ENCODE assay signal across 26 cellular contexts in the genomic region with DNA sequence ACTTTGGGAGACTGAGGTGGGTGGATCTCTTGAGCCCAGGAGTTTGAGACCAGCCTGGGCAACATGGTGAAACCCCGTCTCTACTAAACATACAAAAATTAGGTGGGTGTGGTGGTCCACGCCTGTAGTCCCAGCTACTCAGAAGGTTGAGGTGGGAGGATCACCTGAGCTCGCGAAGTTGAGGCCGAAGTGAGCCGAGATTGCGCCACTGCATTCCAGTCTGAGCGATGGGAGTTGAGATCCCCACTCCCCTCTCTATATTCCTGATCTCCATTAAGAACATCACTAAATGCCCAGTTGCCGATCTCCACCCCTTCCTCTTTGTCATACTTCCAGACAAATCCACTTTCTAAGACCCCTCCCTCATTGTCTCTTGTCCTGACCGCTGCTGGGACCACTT.
"Had no signal": no experiment of that assay in that cellular context is flagged by ENCODE, and none has a peak within 500 bp of the region (broad histone marks: within the 10 kb centered on the region; RNA-seq: fewer than 3 reads in every experiment).

No MANE protein-coding gene starts in this region.

- DNase-seq: activated CD4-positive, alpha-beta T cell treated with anti-CD3 and anti-CD28 coated beads for 4 hours; activated CD4-positive, alpha-beta T cell treated with anti-CD3 and anti-CD28 coated beads, Interleukin-2, amount 50 U/mL, for 4 hours; activated CD8-positive, alpha-beta memory T cell treated with anti-CD3 and anti-CD28 coated beads for 24 hours; activated effector memory CD4-positive, alpha-beta T cell treated with anti-CD3 and anti-CD28 coated beads, Interleukin-2, amount 50 U/mL, for 16 hours; activated naive CD4-positive, alpha-beta T cell treated with Interleukin-2 at 50 U/mL for 16 hours; activated T-cell treated with anti-CD3 and anti-CD28 coated beads, Interleukin-2, amount 50 U/mL, for 4 hours; adrenal gland; anterior cingulate cortex; caudate nucleus; KG1; MG63; MV-4-11; NCI-H1092 treated with DMSO at 0.1 percent for 48 hours; NCI-H1436; NCI-H1694 treated with DMSO at 0.1 percent for 48 hours; NCI-H2029 treated with DMSO at 0.1 percent for 48 hours; NCI-H510A treated with DMSO at 0.1 percent for 48 hours; NCI-H69; Peyer's patch; Right ventricle myocardium superior; SJCRH30; SK-N-SH; T-helper 1 cell had no signal

- H3K9ac ChIP-seq: SK-N-SH had no signal

- H3K27me3 ChIP-seq: adrenal gland, MG63, Peyer's patch, SJCRH30 had no signal

- H3K27me3 Mint-ChIP-seq: activated naive CD8-positive, alpha-beta T cell had no signal

- ATAC-seq: activated T-cell treated with anti-CD3 and anti-CD28 coated beads, Interleukin-2, amount 50 U/mL, for 4 hours had no signal

- H3K36me3 ChIP-seq: adrenal gland, MG63, Peyer's patch, SJCRH30 had no signal

- H3K4me2 ChIP-seq: SK-N-SH had no signal

- H3K36me3 Mint-ChIP-seq: activated naive CD8-positive, alpha-beta T cell had no signal

- H3K9me3 ChIP-seq: adrenal gland, Peyer's patch, SJCRH30, SK-N-SH had no signal

- H3K4me3 ChIP-seq: adrenal gland, MG63, Peyer's patch, SJCRH30 had no signal

- H3K4me3 Mint-ChIP-seq: activated naive CD8-positive, alpha-beta T cell; activated T-cell treated with anti-CD3 and anti-CD28 coated beads, Interleukin-2, amount 50 U/mL, for 4 hours had no signal

- H3K27ac Mint-ChIP-seq: activated naive CD8-positive, alpha-beta T cell had no signal

- H3K27ac ChIP-seq: adrenal gland, Peyer's patch, RWPE1, SJCRH30, VCaP had no signal
